ENCODE assay signal across 28 cellular contexts in the genomic region with DNA sequence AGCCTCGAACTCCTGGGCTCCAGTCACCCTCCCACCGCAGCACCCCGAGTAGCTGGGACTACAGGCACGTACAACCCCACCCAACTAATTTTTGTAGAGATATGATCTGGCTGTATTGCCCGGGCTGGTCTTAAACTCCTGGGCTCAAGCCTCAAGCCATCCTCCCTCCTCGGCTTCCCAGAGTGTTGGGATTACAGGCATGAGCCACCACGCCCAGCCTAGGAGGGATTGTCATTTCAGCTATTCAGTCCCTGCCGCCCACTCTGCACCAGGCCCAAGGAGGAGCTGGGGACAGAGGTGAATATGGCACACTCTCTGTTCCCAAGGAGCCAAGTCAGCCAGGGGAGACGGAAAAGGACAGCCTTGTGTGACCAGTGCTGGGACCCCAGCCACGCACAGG.
"Had no signal": no experiment of that assay in that cellular context is flagged by ENCODE, and none has a peak within 500 bp of the region (broad histone marks: within the 10 kb centered on the region; RNA-seq: fewer than 3 reads in every experiment).

No MANE protein-coding gene starts in this region.

- H3K9me3 Mint-ChIP-seq: activated naive CD8-positive, alpha-beta T cell treated with anti-CD3 and anti-CD28 coated beads for 36 hours; activated T-cell treated with anti-CD3 and anti-CD28 coated beads, Interleukin-2, amount 50 U/mL, for 72 hours; effector memory CD8-positive, alpha-beta T cell; natural killer cell; neural progenitor cell; T-helper 2 cell treated with Interferon-gamma antibody and Interleukin-4, amounts not matched to agents 5 μg/mL and 100 μg/mL, for 36 hours had no signal

- H3K36me3 ChIP-seq: brain microvascular endothelial cell, neural progenitor cell, right atrium auricular region, spleen, transverse colon had no signal

- H2AFZ ChIP-seq: neural progenitor cell had no signal

- H3K27me3 ChIP-seq: brain microvascular endothelial cell, dorsolateral prefrontal cortex, neural progenitor cell, right atrium auricular region, testis, transverse colon had no signal

- H3K36me3 Mint-ChIP-seq: activated naive CD8-positive, alpha-beta T cell treated with anti-CD3 and anti-CD28 coated beads for 36 hours; natural killer cell; neural progenitor cell had no signal

- H3K9me3 ChIP-seq: right atrium auricular region, spleen, testis, transverse colon had no signal

- H3K9ac ChIP-seq: neural progenitor cell had no signal

- DNase-seq: activated CD4-positive, alpha-beta T cell treated with anti-CD3 and anti-CD28 coated beads for 4 hours; activated CD4-positive, alpha-beta T cell treated with anti-CD3 and anti-CD28 coated beads, Interleukin-2, amount 50 U/mL, for 4 hours; activated naive CD4-positive, alpha-beta T cell; activated naive CD8-positive, alpha-beta T cell treated with anti-CD3 and anti-CD28 coated beads for 36 hours; activated T-cell treated with anti-CD3 and anti-CD28 coated beads for 4 hours; activated T-cell treated with anti-CD3 and anti-CD28 coated beads, Interleukin-2, amount 50 U/mL, for 72 hours; brain microvascular endothelial cell; dorsolateral prefrontal cortex; effector memory CD8-positive, alpha-beta T cell; erythroblast; head of caudate nucleus; hippocampal formation; kidney; left colon; midbrain; natural killer cell; spleen; stimulated activated CD4-positive, alpha-beta T cell treated with anti-CD3 and anti-CD28 coated beads, Interleukin-2, amount 100 ng/mL, for 48 hours; stimulated activated naive CD4-positive, alpha-beta T cell treated with Interleukin-2 at 50 U/mL for 16 hours; T-helper 1 cell; testis; transverse colon had no signal

- H3K4me1 ChIP-seq: spleen, testis, transverse colon had no signal

- H3K27ac Mint-ChIP-seq: activated naive CD8-positive, alpha-beta T cell treated with anti-CD3 and anti-CD28 coated beads for 36 hours; activated T-cell treated with anti-CD3 and anti-CD28 coated beads, Interleukin-2, amount 50 U/mL, for 72 hours; effector memory CD8-positive, alpha-beta T cell; natural killer cell; neural progenitor cell; T-helper 2 cell treated with Interferon-gamma antibody and Interleukin-4, amounts not matched to agents 5 μg/mL and 100 μg/mL, for 36 hours had no signal

- H3K4me1 Mint-ChIP-seq: activated naive CD8-positive, alpha-beta T cell treated with anti-CD3 and anti-CD28 coated beads for 36 hours; natural killer cell had no signal

- H3K4me3 ChIP-seq: coronary artery, dorsolateral prefrontal cortex, neural progenitor cell, right atrium auricular region, spleen, testis, transverse colon had no signal

- H3K4me3 Mint-ChIP-seq: activated naive CD8-positive, alpha-beta T cell treated with anti-CD3 and anti-CD28 coated beads for 36 hours; activated T-cell treated with anti-CD3 and anti-CD28 coated beads, Interleukin-2, amount 50 U/mL, for 72 hours; effector memory CD8-positive, alpha-beta T cell; natural killer cell; neural progenitor cell; T-helper 2 cell treated with Interferon-gamma antibody and Interleukin-4, amounts not matched to agents 5 μg/mL and 100 μg/mL, for 36 hours had no signal

- H3K27ac ChIP-seq: brain microvascular endothelial cell, coronary artery, dorsolateral prefrontal cortex, neural progenitor cell, right atrium auricular region, spleen, testis, transverse colon had no signal

- H3K27me3 Mint-ChIP-seq: activated naive CD8-positive, alpha-beta T cell treated with anti-CD3 and anti-CD28 coated beads for 36 hours had no signal

- ATAC-seq: activated T-cell treated with anti-CD3 and anti-CD28 coated beads, Interleukin-2, amount 50 U/mL, for 72 hours; effector memory CD8-positive, alpha-beta T cell; left colon; natural killer cell had no signal

- H3K4me2 ChIP-seq: neural progenitor cell had no signal

- FAIRE-seq: astrocyte, kidney, urothelium cell line had no signal
